In the genomic region with DNA sequence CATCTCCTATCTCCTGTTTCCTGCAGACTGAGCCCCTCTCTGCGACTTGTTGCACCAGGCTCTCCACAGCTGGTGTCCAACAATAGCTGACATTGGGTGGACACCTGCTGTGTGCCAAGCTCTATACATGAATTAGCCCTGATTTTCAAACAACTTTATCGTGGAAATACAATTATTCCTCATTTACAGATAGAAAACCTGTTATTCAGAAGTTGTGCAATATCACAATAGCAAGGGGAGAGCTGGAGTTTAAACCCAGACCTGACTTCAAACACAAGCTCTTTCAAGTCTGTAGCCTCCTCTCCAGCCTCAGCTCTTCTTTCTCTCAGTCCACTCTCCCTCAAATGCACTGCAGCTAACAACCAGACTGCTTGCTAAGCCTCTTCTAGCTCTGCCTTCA, we compare ENCODE assay signal across 8 cellular contexts.
"Had no signal": no experiment of that assay in that cellular context is flagged by ENCODE, and none has a peak within 500 bp of the region (broad histone marks: within the 10 kb centered on the region; RNA-seq: fewer than 3 reads in every experiment).

No MANE protein-coding gene starts in this region.

- H3K27ac Mint-ChIP-seq: GM23338, HFFc6 had no signal

- H3K4me3 Mint-ChIP-seq: GM23338, H9, HFFc6 had no signal

- ATAC-seq: GM23338 had no signal

- H3K27ac ChIP-seq: HL-60, KMS-11 had no signal

- H3K9ac ChIP-seq: KMS-11 had no signal

- H3K4me3 ChIP-seq: GM23338 had no signal

- DNase-seq: H9, HCEC 1CT, HFFc6, KBM-7 had no signal

- H3K4me2 ChIP-seq: GM23338, KMS-11 had no signal

- H2AFZ ChIP-seq: GM23338 had no signal

- FAIRE-seq: H54 had no signal
